34 cellular contexts compared by ENCODE assay signal in genomic region chr9:87334366-87334765, GRCh38.
"Had no signal": no experiment of that assay in that cellular context is flagged by ENCODE, and none has a peak within 500 bp of the region (broad histone marks: within the 10 kb centered on the region; RNA-seq: fewer than 3 reads in every experiment).

No MANE protein-coding gene starts in this region.

- DNase-seq: activated CD4-positive, alpha-beta memory T cell treated with anti-CD3 and anti-CD28 coated beads, Interleukin-2, amount 10 ng/mL, durations not matched to agents 7 days and 5 days; activated CD4-positive, alpha-beta T cell treated with anti-CD3 and anti-CD28 coated beads for 1 hour; activated CD4-positive, alpha-beta T cell treated with anti-CD3 and anti-CD28 coated beads for 48 hours; activated CD4-positive, CD25-positive, alpha-beta regulatory T cell; activated effector memory CD4-positive, alpha-beta T cell treated with anti-CD3 and anti-CD28 coated beads, Interleukin-2, amount 50 U/mL, for 16 hours; activated naive CD4-positive, alpha-beta T cell; activated naive CD4-positive, alpha-beta T cell treated with anti-CD3 and anti-CD28 coated beads, Interleukin-2, amount 50 U/mL, for 16 hours; activated naive CD8-positive, alpha-beta T cell treated with anti-CD3 and anti-CD28 coated beads for 36 hours; activated T-cell treated with anti-CD3 and anti-CD28 coated beads, Interleukin-2, amount 50 U/mL, for 1 hour; activated T-cell treated with anti-CD3 and anti-CD28 coated beads, Interleukin-2, amount 50 U/mL, for 72 hours; amniotic stem cell; aorta; brain microvascular endothelial cell; Karpas-422; MG63; NCI-H1048; NCI-H1105 treated with DMSO at 0.1 percent for 48 hours; NCI-H1436; NCI-H1694; NCI-H1930; NCI-H2081 treated with DMSO at 0.1 percent for 48 hours; NCI-H345; NCI-H524 treated with DMSO at 0.1 percent for 48 hours; PC-3; Peyer's patch; RPMI8226; SIG-M5; SW 1271; T-helper 1 cell; T-helper 2 cell; T-helper 9 cell; WERI-Rb-1 had no signal

- H3K27ac ChIP-seq: brain microvascular endothelial cell, cardiac muscle cell, Peyer's patch, WERI-Rb-1 had no signal

- ATAC-seq: activated T-cell treated with anti-CD3 and anti-CD28 coated beads, Interleukin-2, amount 50 U/mL, for 72 hours; activated T-helper 17 cell treated with anti-CD3 and anti-CD28 coated beads, Interleukin-2, amount 50 U/mL, for 72 hours; PC-3 had no signal

- H3K27me3 ChIP-seq: brain microvascular endothelial cell, cardiac muscle cell, MG63, Peyer's patch had no signal

- H3K36me3 ChIP-seq: brain microvascular endothelial cell, cardiac muscle cell, MG63, Peyer's patch, WERI-Rb-1 had no signal

- H3K4me3 ChIP-seq: cardiac muscle cell, MG63, Peyer's patch had no signal
